23 cellular contexts compared by ENCODE assay signal in the genomic region with DNA sequence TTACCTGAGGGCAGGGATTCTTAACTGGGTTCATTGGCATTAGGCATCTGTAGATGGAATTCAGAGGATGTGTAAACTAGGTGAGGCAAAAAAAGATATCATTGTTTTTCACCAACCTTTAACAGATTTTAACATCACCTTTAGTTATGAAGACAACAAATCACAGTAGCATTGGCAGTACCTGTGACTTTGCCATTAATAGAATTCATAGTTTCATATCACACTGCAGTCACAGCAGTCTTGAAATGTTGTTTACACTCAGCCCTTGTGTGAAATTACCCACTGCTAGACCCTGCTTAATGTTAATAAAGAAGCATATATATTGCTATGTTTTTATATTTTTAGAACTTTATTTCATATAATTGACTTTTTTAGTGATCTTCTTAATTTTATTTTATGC. TPM values are rescaled to one million over a fixed set of nuclear protein-coding genes. Genes with fewer than 3 reads are reported as not detected.
DNase-seq lines count a peak whose midpoint lies in the region; ATAC-seq and TF ChIP-seq lines count a peak whose summit lies in the region.
"Had no signal": no experiment of that assay in that cellular context is flagged by ENCODE, and none has a peak within 500 bp of the region (broad histone marks: within the 10 kb centered on the region; RNA-seq: fewer than 3 reads in every experiment).

No MANE protein-coding gene starts in this region.

- H3K27ac ChIP-seq in breast epithelium (no peak overlapping the region), mesenchymal stem cell (ENCODE audit: low read length, poor library complexity, severe bottlenecking) (peak overlapping the region; percentile 64), upper lobe of right lung (peak overlapping the region; percentile 17), right cardiac atrium (ENCODE audit: low read length) (no peak overlapping the region)
- H3K27ac ChIP-seq: ascending aorta; BLaER1 treated with 17β-estradiol and CSF1 and Interleukin-3, amounts not matched to agents 10 nM and 100 nM; heart right ventricle; left lung; sigmoid colon; thyroid gland had no signal

- no peak overlapping the region for H4K91ac ChIP-seq in mesenchymal stem cell (ENCODE audit: low read length)

- no peak for DNase-seq in MCF 10A (ENCODE audit: unreplicated experiment)
- DNase-seq in breast epithelium (ENCODE audit: low spot score in 2 of 2), result no peak
- DNase-seq in mesenchymal stem cell, result no peak
- DNase-seq in upper lobe of right lung, result no peak
- no peak for DNase-seq in cardiac septum (ENCODE audit: low spot score)
- no peak for DNase-seq in right cardiac atrium
- DNase-seq: activated CD4-positive, CD25-positive, alpha-beta regulatory T cell treated with anti-CD3 and anti-CD28 coated beads, Interleukin-2, amount 50 U/mL, for 72 hours; activated CD8-positive, alpha-beta memory T cell treated with anti-CD3 and anti-CD28 coated beads, Interleukin-2, amount 50 U/mL, for 48 hours; activated naive CD4-positive, alpha-beta T cell; heart right ventricle; KG1; left lung; naive thymus-derived CD8-positive, alpha-beta T cell; Right ventricle myocardium superior; stimulated activated CD4-positive, alpha-beta T cell treated with anti-CD3 and anti-CD28 coated beads, Interleukin-4, amount 100 ng/mL, for 24 hours; thyroid gland had no signal

- no peak for TF ChIP-seq POLR2A in breast epithelium (IDR thresholded peaks at IDR 0.05)

- intact Hi-C loops in MCF 10A (cut with micrococcal nuclease), result loop anchor here (10.0 kb wide), 1 partner anchor 222 kb away; a partner anchor contains a TSS
- intact Hi-C loops in breast epithelium (cut with DNase I; ENCODE audit: low total_unique reads), result no loop called here
- intact Hi-C loops in upper lobe of right lung (cut with DNase I), result no loop called here
- intact Hi-C loops in cardiac septum (cut with DNase I), result no loop called here
- intact Hi-C loops in right cardiac atrium (cut with DNase I), result no loop called here

- no peak overlapping the region for H2BK120ac ChIP-seq in mesenchymal stem cell (ENCODE audit: low read depth, low read length)

- H2AK5ac ChIP-seq in mesenchymal stem cell (ENCODE audit: low read length, severe bottlenecking), result no peak overlapping the region

- H3K27me3 ChIP-seq in breast epithelium (no peaks in the 10 kb centered on the region), mesenchymal stem cell (ENCODE audit: control insufficient read depth in 1 of 2, insufficient read depth in 1 of 2, low read length in 2 of 2) (peaks cover 0 to 92% of the 10 kb centered on the region in 2 experiments), upper lobe of right lung (peaks cover 21% of the 10 kb centered on the region), right cardiac atrium (ENCODE audit: control insufficient read depth, insufficient read depth) (no peaks in the 10 kb centered on the region)
- H3K27me3 ChIP-seq: ascending aorta, thyroid gland had no signal

- H3K4me3 ChIP-seq in breast epithelium (no peak overlapping the region), mesenchymal stem cell (ENCODE audit: insufficient read depth in 1 of 2, low read depth in 1 of 2, low read length in 2 of 2) (no peak overlapping the region), upper lobe of right lung (no peak overlapping the region), right cardiac atrium (ENCODE audit: low read length) (no peak overlapping the region)
- H3K4me3 ChIP-seq: ascending aorta, heart right ventricle, left lung, sigmoid colon, thyroid gland had no signal

- H3K9ac ChIP-seq in mesenchymal stem cell (ENCODE audit: low read length), result no peak overlapping the region
- H3K9ac ChIP-seq: BLaER1 treated with 17β-estradiol and CSF1 and Interleukin-3, amounts not matched to agents 10 nM and 100 nM had no signal

- no peak overlapping the region for H2AFZ ChIP-seq in mesenchymal stem cell (ENCODE audit: low read depth, low read length)

- POLR2A ChIA-PET in MCF 10A (lab: Yijun Ruan, JAX), result interaction anchor here (0.7 to 5.7 kb wide), 7 partner anchors 8 to 285 kb away, joined by 3 to 68 read pairs (median 3); no protein-coding TSS in a partner anchor

- CTCF ChIA-PET in MCF 10A (lab: Yijun Ruan, JAX), result interaction anchor here (1.0 to 2.0 kb wide), 2 partner anchors 149 to 271 kb away, joined by 3 to 8 read pairs; no protein-coding TSS in a partner anchor

- no peaks in the 10 kb centered on the region for H3K9me3 ChIP-seq in breast epithelium
- no peaks in the 10 kb centered on the region for H3K9me3 ChIP-seq in mesenchymal stem cell (ENCODE audit: control insufficient read depth, low read length)
- H3K9me3 ChIP-seq in upper lobe of right lung, result no peaks in the 10 kb centered on the region
- H3K9me3 ChIP-seq in right cardiac atrium (ENCODE audit: control insufficient read depth, low read length), result no peaks in the 10 kb centered on the region
- H3K9me3 ChIP-seq: ascending aorta, heart right ventricle, left lung, sigmoid colon, thyroid gland had no signal

- H3K9me3 Mint-ChIP-seq in MCF 10A (ENCODE audit: unreplicated experiment) (no peaks in the 10 kb centered on the region), brain (peaks cover 0 to 3% (median 0%) of the 10 kb centered on the region in 5 experiments)
- H3K9me3 Mint-ChIP-seq: dendritic cell treated with granulocyte-macrophage colony-stimulating factor and Interleukin-4, amounts not matched to agents 40 ng/mL and 50 ng/mL, for 4 days; naive thymus-derived CD8-positive, alpha-beta T cell had no signal

- no peaks in the 10 kb centered on the region for H3K4me1 ChIP-seq in breast epithelium
- H3K4me1 ChIP-seq in mesenchymal stem cell (ENCODE audit: control insufficient read depth, insufficient read depth, low read depth, low read length), result peaks cover 55% of the 10 kb centered on the region
- H3K4me1 ChIP-seq in upper lobe of right lung, result peaks cover 17% of the 10 kb centered on the region
- H3K4me1 ChIP-seq in right cardiac atrium (ENCODE audit: control insufficient read depth, insufficient read depth, low read length), result no peaks in the 10 kb centered on the region

- BruUV-seq in MCF 10A (replicated peaks; lab: Mats Ljungman, UMichigan), result no TSS peak

- H4K8ac ChIP-seq in mesenchymal stem cell (ENCODE audit: low read length), result no peak overlapping the region

- H3K18ac ChIP-seq in mesenchymal stem cell (ENCODE audit: low read depth in 1 of 2, low read length in 2 of 2), result no peak overlapping the region

- H3K27ac Mint-ChIP-seq in MCF 10A (ENCODE audit: low read depth, unreplicated experiment) (peak overlapping the region; percentile 89), brain (peak overlapping the region in 1 of 5 experiments; percentile 49)
- H3K27ac Mint-ChIP-seq: dendritic cell treated with granulocyte-macrophage colony-stimulating factor and Interleukin-4, amounts not matched to agents 40 ng/mL and 50 ng/mL, for 4 days had no signal

- H3K79me1 ChIP-seq in mesenchymal stem cell (replicated peaks; ENCODE audit: low read length, poor library complexity, severe bottlenecking), result peaks cover 10% of the 10 kb centered on the region

- no peak overlapping the region for H2BK12ac ChIP-seq in mesenchymal stem cell (ENCODE audit: low read length in 2 of 2)

- no peak overlapping the region for H3K4ac ChIP-seq in mesenchymal stem cell (ENCODE audit: low read depth in 1 of 2, low read length in 2 of 2)

- no peak overlapping the region for H2BK5ac ChIP-seq in mesenchymal stem cell (ENCODE audit: low read depth, low read length, poor library complexity, severe bottlenecking)

- ATAC-seq in upper lobe of right lung, result no peak
- ATAC-seq in right cardiac atrium, result no peak
- no peak for ATAC-seq in HG02870 (IDR thresholded peaks at IDR 0.05; ENCODE audit: unreplicated experiment)
- ATAC-seq: heart right ventricle; naive thymus-derived CD8-positive, alpha-beta T cell had no signal

- H3K4me3 Mint-ChIP-seq in MCF 10A (ENCODE audit: unreplicated experiment) (no peak overlapping the region), brain (peak overlapping the region in 4 of 5 experiments; percentile 87 to 97 (median 92))
- H3K4me3 Mint-ChIP-seq: dendritic cell treated with granulocyte-macrophage colony-stimulating factor and Interleukin-4, amounts not matched to agents 40 ng/mL and 50 ng/mL, for 4 days had no signal

- H3K36me3 Mint-ChIP-seq in MCF 10A (ENCODE audit: insufficient read depth, unreplicated experiment) (peaks cover 12% of the 10 kb centered on the region), brain (no peaks in the 10 kb centered on the region)
- H3K36me3 Mint-ChIP-seq: naive thymus-derived CD8-positive, alpha-beta T cell had no signal

- no peak overlapping the region for H2BK15ac ChIP-seq in mesenchymal stem cell (ENCODE audit: low read depth, poor library complexity, severe bottlenecking)

- no peaks in the 10 kb centered on the region for H3K27me3 Mint-ChIP-seq in MCF 10A (ENCODE audit: insufficient read depth, unreplicated experiment)
- H3K27me3 Mint-ChIP-seq in brain, result peaks cover 15% of the 10 kb centered on the region

- no peak overlapping the region for H3K14ac ChIP-seq in mesenchymal stem cell (ENCODE audit: low read length in 2 of 2)

- H3K36me3 ChIP-seq in breast epithelium, result no peaks in the 10 kb centered on the region
- peaks cover 0 to 2% of the 10 kb centered on the region in 2 experiments for H3K36me3 ChIP-seq in mesenchymal stem cell (ENCODE audit: control insufficient read depth in 1 of 2, insufficient read depth in 2 of 2, low read depth in 1 of 2, low read length in 2 of 2)
- H3K36me3 ChIP-seq in upper lobe of right lung, result no peaks in the 10 kb centered on the region
- H3K36me3 ChIP-seq: ascending aorta; BLaER1 treated with 17β-estradiol and CSF1 and Interleukin-3, amounts not matched to agents 10 nM and 100 nM; heart right ventricle; left lung; sigmoid colon; thyroid gland had no signal

- H3K23ac ChIP-seq in mesenchymal stem cell (ENCODE audit: low read length in 2 of 2), result no peak overlapping the region

- peak overlapping the region; percentile 78 for H3K4me2 ChIP-seq in mesenchymal stem cell (ENCODE audit: low read length, poor library complexity, severe bottlenecking)

- peaks cover 72% of the 10 kb centered on the region for H3K4me1 Mint-ChIP-seq in MCF 10A (ENCODE audit: insufficient read depth, unreplicated experiment)
- peaks cover 41% of the 10 kb centered on the region for H3K4me1 Mint-ChIP-seq in brain

- no peak for TF ChIP-seq CTCF in MCF 10A (IDR thresholded peaks at IDR 0.05; ENCODE audit: unreplicated experiment)
- TF ChIP-seq CTCF in breast epithelium (IDR thresholded peaks at IDR 0.05), result no peak
- TF ChIP-seq CTCF in brain (conservative IDR thresholded peaks at IDR 0.05), result no peak
- TF ChIP-seq CTCF in upper lobe of right lung (IDR thresholded peaks at IDR 0.05), result no peak

RNA-seq across cellular contexts. Expression of a gene that starts 1.7 kb away (rescaled TPM):
- total RNA-seq in MCF 10A (2022) (25.1 and 30.5 TPM in 2 replicates), breast epithelium (1 to 10 TPM in 2 of 3 donors, not detected in 1; 1.0 to 7.5 TPM), upper lobe of right lung (9.0 TPM), cardiac septum (0.27 TPM), right cardiac atrium (not detected)
- polyA plus RNA-seq in brain (ENCODE audit: insufficient read depth, low read depth, low replicate concordance) (0.58 TPM), right cardiac atrium (not detected)
- 0.64 TPM for polyA plus RNA-seq in mesenchymal stem cell (2013, experiment 1 of 2)
- 0.45 TPM for polyA plus RNA-seq in mesenchymal stem cell (2013, experiment 2 of 2)
- total RNA-seq: ascending aorta; naive thymus-derived CD8-positive, alpha-beta T cell; Right ventricle myocardium superior; T-helper 2 cell treated with Interferon-gamma antibody and Interleukin-4, amounts not matched to agents 100 ng/mL and 5 ng/mL, for 36 hours had no signal
- polyA plus RNA-seq: naive thymus-derived CD8-positive, alpha-beta T cell had no signal

RNA-seq across cellular contexts. Expression of a gene that starts 20.2 kb away (rescaled TPM):
- total RNA-seq in MCF 10A (2022), result 0.25 and 0.68 TPM in 2 replicates
- under 1 TPM in 1 of 3 donors, not detected in 2; 0.29 TPM for total RNA-seq in breast epithelium
- not detected for polyA plus RNA-seq in brain (ENCODE audit: insufficient read depth, low read depth, low replicate concordance)
- not detected for polyA plus RNA-seq in mesenchymal stem cell (2013, experiment 1 of 2)
- not detected for polyA plus RNA-seq in mesenchymal stem cell (2013, experiment 2 of 2)
- 0.32 TPM for total RNA-seq in upper lobe of right lung
- not detected for total RNA-seq in cardiac septum
- not detected for total RNA-seq in right cardiac atrium
- not detected for polyA plus RNA-seq in right cardiac atrium
- total RNA-seq: ascending aorta; heart right ventricle; naive thymus-derived CD8-positive, alpha-beta T cell; Right ventricle myocardium superior; sigmoid colon; T-helper 2 cell treated with Interferon-gamma antibody and Interleukin-4, amounts not matched to agents 100 ng/mL and 5 ng/mL, for 36 hours had no signal
- polyA plus RNA-seq: heart right ventricle had no signal

Comparison
In these comparisons a context has a peak if more than half of its experiments do, and no peak if none do; other contexts are left out.
1. H3K27ac ChIP-seq: peak in mesenchymal stem cell (single experiment) and upper lobe of right lung (single experiment); none in breast epithelium (0 of 2) and right cardiac atrium (single experiment).